In genomic region chr12:50520345-50520744, GRCh38 we compare ENCODE assay signal across 13 cellular contexts. TPM values are rescaled to one million over a fixed set of nuclear protein-coding genes. Genes with fewer than 3 reads are reported as not detected.
DNase-seq lines count a peak whose midpoint lies in the region; ATAC-seq, FAIRE-seq and TF ChIP-seq lines count a peak whose summit lies in the region.
"Had no signal": no experiment of that assay in that cellular context is flagged by ENCODE, and none has a peak within 500 bp of the region (broad histone marks: within the 10 kb centered on the region; RNA-seq: fewer than 3 reads in every experiment).

No MANE protein-coding gene starts in this region.

- no peak for TF ChIP-seq CTCF in CD4-positive, alpha-beta T cell (IDR thresholded peaks at IDR 0.05)
- no peak for TF ChIP-seq CTCF in MM.1S (IDR thresholded peaks at IDR 0.05; ENCODE audit: low read length)
- TF ChIP-seq CTCF in brain (conservative IDR thresholded peaks at IDR 0.05), result no peak
- no peak for TF ChIP-seq CTCF in pancreas (IDR thresholded peaks at IDR 0.05)

- no peak for ATAC-seq in CD4-positive, alpha-beta T cell (ENCODE audit: poor library complexity)
- no peak for ATAC-seq in pancreas
- ATAC-seq: effector memory CD8-positive, alpha-beta T cell had no signal

- H3K9me2 ChIP-seq in MM.1S (replicated peaks; ENCODE audit: insufficient read depth, low read length), result no peaks in the 10 kb centered on the region

- H3K27ac ChIP-seq in CD4-positive, alpha-beta T cell (ENCODE audit: low read depth, low read length), result peak overlapping the region; percentile 67
- H3K27ac ChIP-seq in MM.1S (ENCODE audit: low read length), result no peak overlapping the region
- peak overlapping the region in 3 of 4 donors; percentile 23 to 48 (median 44) for H3K27ac ChIP-seq in pancreas

- POLR2A ChIA-PET in CD4-positive, alpha-beta T cell (lab: Charles Lee), result interaction anchor here (0.5 to 5.3 kb wide), 9 partner anchors 8 to 408 kb away, joined by 3 to 75 read pairs (median 3); partner anchors contain the start of genes COX14 and DIP2B

- H3K27ac Mint-ChIP-seq in CD4-positive, alpha-beta T cell, result no peak overlapping the region
- peak overlapping the region; percentile 4 to 90 (median 79) for H3K27ac Mint-ChIP-seq in brain

- no peak overlapping the region for H3K9ac ChIP-seq in MM.1S (ENCODE audit: low read length)

- H3K4me1 Mint-ChIP-seq in CD4-positive, alpha-beta T cell (ENCODE audit: low read depth), result peaks cover 34% of the 10 kb centered on the region
- H3K4me1 Mint-ChIP-seq in brain, result peaks cover 30% of the 10 kb centered on the region

- no peaks in the 10 kb centered on the region; the same call in 1 of the 2 replicates for H4K20me1 ChIP-seq in MM.1S (ENCODE audit: insufficient read depth, low read length)

- no peak for DNase-seq in CD4-positive, alpha-beta T cell
- no peak for DNase-seq in MM.1S
- DNase-seq in pancreas, result no peak
- no peak for DNase-seq in posterior cingulate gyrus
- no peak for DNase-seq in H7
- DNase-seq in ureter (ENCODE audit: low spot score), result no peak
- DNase-seq in NCI-H345 (lab: John Stamatoyannopoulos, UW), result no peak
- DNase-seq: effector memory CD8-positive, alpha-beta T cell; mesenchymal stem cell; NCI-H2171 had no signal

- H3K36me3 ChIP-seq in MM.1S (replicated peaks; ENCODE audit: insufficient read depth, low read length) (peaks cover 4% of the 10 kb centered on the region; the same call in 1 of the 2 replicates), pancreas (no peaks in the 10 kb centered on the region), H7 (replicated peaks; ENCODE audit: control insufficient read depth, insufficient read depth, low read length) (no peaks in the 10 kb centered on the region)

- peaks cover 60% of the 10 kb centered on the region for H3K79me2 ChIP-seq in MM.1S (ENCODE audit: low read length)

- no peaks in the 10 kb centered on the region for H3K27me3 Mint-ChIP-seq in CD4-positive, alpha-beta T cell
- H3K27me3 Mint-ChIP-seq in brain, result no peaks in the 10 kb centered on the region
- H3K27me3 Mint-ChIP-seq: effector memory CD8-positive, alpha-beta T cell had no signal

- FAIRE-seq in pancreas (lab: Jason Lieb, UNC), result no peak
- FAIRE-seq: D721Med, GM12892 had no signal

- H3K4me2 ChIP-seq in MM.1S (ENCODE audit: low read depth, low read length), result peak overlapping the region; percentile 24; the same call in 1 of the 2 replicates

- peaks cover 14% of the 10 kb centered on the region for H3K36me3 Mint-ChIP-seq in CD4-positive, alpha-beta T cell (ENCODE audit: low read depth)
- peaks cover 54% of the 10 kb centered on the region for H3K36me3 Mint-ChIP-seq in brain

- no peaks in the 10 kb centered on the region for H3K9me3 ChIP-seq in CD4-positive, alpha-beta T cell (ENCODE audit: control insufficient read depth, low read length)
- no peaks in the 10 kb centered on the region for H3K9me3 ChIP-seq in MM.1S (replicated peaks; ENCODE audit: insufficient read depth, low read length)
- no peaks in the 10 kb centered on the region for H3K9me3 ChIP-seq in pancreas

- H3K4me1 ChIP-seq in MM.1S (ENCODE audit: low read length) (peaks cover 28% of the 10 kb centered on the region), pancreas (peaks cover 0 to 25% (median 0%) of the 10 kb centered on the region in 3 donors)

- intact Hi-C loops in CD4-positive, alpha-beta T cell (cut with DNase I, micrococcal nuclease), result no loop called here
- intact Hi-C loops in pancreas (cut with DNase I), result no loop called here
- intact Hi-C loops in posterior cingulate gyrus (cut with DNase I), result no loop called here

- no peaks in the 10 kb centered on the region for H3K9me3 Mint-ChIP-seq in CD4-positive, alpha-beta T cell
- peaks cover 6 to 14% (median 9%) of the 10 kb centered on the region in 5 experiments for H3K9me3 Mint-ChIP-seq in brain
- H3K9me3 Mint-ChIP-seq: effector memory CD8-positive, alpha-beta T cell had no signal

- WGBS in pancreas, 2 donors, result 30 to 54% methylated on average over 1 of the region's 1 CpG

- H3F3A ChIP-seq in MM.1S (ENCODE audit: insufficient read depth, low read length), result peaks cover 17% of the 10 kb centered on the region

- no peak overlapping the region for H2AFZ ChIP-seq in MM.1S (ENCODE audit: low read length)

- CTCF ChIA-PET in CD4-positive, alpha-beta T cell (lab: Charles Lee), result interaction anchor here (0.7 to 2.4 kb wide), 3 partner anchors 11 to 758 kb away, joined by 3 to 12 read pairs (median 6); partner anchors contain the start of gene DIP2B

- H3K4me3 ChIP-seq in MM.1S (ENCODE audit: low read length) (no peak overlapping the region), pancreas (no peak overlapping the region), H7 (ENCODE audit: insufficient read depth, low read depth, low read length) (no peak overlapping the region)

- no peaks in the 10 kb centered on the region for H3K27me3 ChIP-seq in CD4-positive, alpha-beta T cell (ENCODE audit: control insufficient read depth, insufficient read depth, low read length)
- no peaks in the 10 kb centered on the region for H3K27me3 ChIP-seq in MM.1S (replicated peaks; ENCODE audit: insufficient read depth, low read length)
- no peaks in the 10 kb centered on the region for H3K27me3 ChIP-seq in pancreas
- no peaks in the 10 kb centered on the region for H3K27me3 ChIP-seq in H7 (ENCODE audit: control insufficient read depth, insufficient read depth, low read length)

- H3K4me3 Mint-ChIP-seq in CD4-positive, alpha-beta T cell, result peak overlapping the region; percentile 73
- peak overlapping the region in 3 of 5 experiments; percentile 3 to 36 (median 5) for H3K4me3 Mint-ChIP-seq in brain
- H3K4me3 Mint-ChIP-seq: effector memory CD8-positive, alpha-beta T cell had no signal

RNA-seq across cellular contexts. Expression of gene DIP2B, which starts 15.6 kb away (rescaled TPM):
- total RNA-seq in CD4-positive, alpha-beta T cell, result 10 to 100 TPM; 29.5 to 30.0 TPM
- polyA plus RNA-seq in brain (ENCODE audit: insufficient read depth, low read depth, low replicate concordance) (23.0 TPM), pancreas (1 to 10 TPM; 3.2 to 5.6 TPM)
- total RNA-seq in pancreas (10 to 100 TPM in 2 of 6 donors, 1 to 10 TPM in 4; 8.0 to 15.9 (median 9.4) TPM), ureter (27.0 TPM)
- 13.7 and 17.6 TPM in 2 replicates for total RNA-seq in H7 (2014; rRNA removed; shearing (Covaris generic))
